Comparison of ENCODE assay signal across 7 cellular contexts in genomic region chr16:46404028-46404427, GRCh38.
"Had no signal": no experiment of that assay in that cellular context is flagged by ENCODE, and none has a peak within 500 bp of the region (broad histone marks: within the 10 kb centered on the region; RNA-seq: fewer than 3 reads in every experiment).

No MANE protein-coding gene starts in this region.

- H3K9ac ChIP-seq: KMS-11 had no signal

- H3K4me2 ChIP-seq: KMS-11 had no signal

- H3K27ac ChIP-seq: HL-60, KMS-11 had no signal

- ATAC-seq: K562 had no signal

- FAIRE-seq: HTR-8/SVneo, K562 had no signal

- H3K4me3 ChIP-seq: K562 had no signal

- DNase-seq: IMR-90, KBM-7, KG1 had no signal
